27 cellular contexts compared by ENCODE assay signal in genomic region chr2:202918860-202919259, GRCh38.
"Had no signal": no experiment of that assay in that cellular context is flagged by ENCODE, and none has a peak within 500 bp of the region (broad histone marks: within the 10 kb centered on the region; RNA-seq: fewer than 3 reads in every experiment).

No MANE protein-coding gene starts in this region.

- H3K4me3 ChIP-seq: ovary, psoas muscle, right lobe of liver, sigmoid colon, stomach, thoracic aorta, thyroid gland, tibial nerve, upper lobe of left lung, vagina had no signal

- H3K36me3 ChIP-seq: neutrophil, ovary had no signal

- FAIRE-seq: small intestine, urothelium cell line had no signal

- H3K9ac ChIP-seq: parathyroid adenoma had no signal

- ATAC-seq: natural killer cell treated with Interleukin-12 subunit alpha and Interleukin-12 subunit beta and Interleukin-15 and Interleukin-18, amount 100 ng/mL, for 72 hours; psoas muscle; right cardiac atrium; right lobe of liver; stimulated activated effector memory CD8-positive, alpha-beta T cell treated with anti-CD3 and anti-CD28 coated beads, Interleukin-12 subunit alpha, Interleukin-12 subunit beta, amount 100 ng/mL, for 72 hours; stimulated activated naive B cell treated with anti-CD40 and anti-IgM and Interleukin-4, amounts not matched to agents 10 μg/mL and 1 μg/mL and 100 μg/mL, for 72 hours had no signal

- H3K9me3 ChIP-seq: neutrophil, ovary, right lobe of liver, sigmoid colon, stomach, thoracic aorta, thyroid gland, upper lobe of left lung, vagina had no signal

- H2AFZ ChIP-seq: parathyroid adenoma had no signal

- H3K27ac ChIP-seq: neutrophil, ovary, parathyroid adenoma, psoas muscle, right lobe of liver, sigmoid colon, stomach, thoracic aorta, thyroid gland, tibial nerve, upper lobe of left lung, vagina had no signal

- DNase-seq: nephron progenitor cell; occipital lobe; ovary; posterior cingulate gyrus; psoas muscle; right cardiac atrium; right lobe of liver; sigmoid colon; small intestine; stimulated activated CD4-positive, alpha-beta T cell treated with anti-CD3 and anti-CD28 coated beads, Interleukin-15, amount 100 ng/mL, for 24 hours; stimulated activated CD4-positive, alpha-beta T cell treated with anti-CD3 and anti-CD28 coated beads, Interleukin-2, amount 100 ng/mL, for 24 hours; stimulated activated CD4-positive, alpha-beta T cell treated with anti-CD3 and anti-CD28 coated beads, Interleukin-2, amount 100 ng/mL, for 48 hours; stimulated activated CD4-positive, alpha-beta T cell treated with anti-CD3 and anti-CD28 coated beads, Interleukin-4, amount 100 ng/mL, for 24 hours; stimulated activated naive B cell treated with anti-CD40 and anti-IgM and Interleukin-4, amounts not matched to agents 10 μg/mL and 1 μg/mL and 100 μg/mL, for 72 hours; stimulated activated naive CD4-positive, alpha-beta T cell treated with Interleukin-2 at 50 U/mL for 16 hours; stomach; thyroid gland; trophoblast cell; upper lobe of left lung had no signal

- H3K4me1 ChIP-seq: parathyroid adenoma, right lobe of liver, thyroid gland, upper lobe of left lung, vagina had no signal

- H3K27me3 ChIP-seq: neutrophil, ovary, right lobe of liver, sigmoid colon, stomach, thyroid gland, tibial nerve, upper lobe of left lung, vagina had no signal
